ENCODE assay signal across 15 cellular contexts in the genomic region with DNA sequence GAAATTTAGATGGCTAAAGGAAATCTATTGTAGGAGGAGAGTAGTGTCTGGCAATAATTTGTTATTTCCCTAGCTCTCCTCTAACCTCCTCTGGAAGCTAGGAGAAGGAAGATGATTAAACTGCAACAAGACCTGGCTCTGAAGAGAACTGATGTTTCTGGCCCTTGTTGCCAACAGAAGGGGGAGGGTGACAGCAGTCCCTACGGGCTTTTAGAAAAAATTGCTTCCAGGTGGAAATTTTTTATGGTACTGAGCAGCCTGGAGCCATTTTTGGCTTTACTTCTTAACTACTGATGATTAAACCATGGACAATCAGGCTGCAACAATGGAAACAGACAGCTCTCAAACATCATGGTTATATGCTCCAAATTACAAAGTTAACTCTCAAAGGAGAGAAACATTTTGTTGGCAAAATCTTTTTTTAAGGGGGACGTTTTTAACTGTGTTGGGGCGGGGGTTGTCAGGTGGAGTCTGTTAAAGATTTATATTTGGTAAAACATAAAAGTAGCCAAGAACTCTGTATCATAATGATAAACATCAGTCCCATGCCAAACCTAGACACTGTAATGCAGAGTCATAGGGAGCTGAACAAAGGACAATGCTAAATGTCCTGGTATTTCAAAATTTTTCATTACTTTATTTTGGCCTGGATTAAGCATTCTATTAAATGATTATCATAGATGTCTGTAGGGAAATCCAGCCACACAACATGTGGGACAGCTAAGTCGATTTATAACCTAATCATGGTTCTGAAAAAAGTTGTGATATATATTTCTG.
DNase-seq lines count a peak whose midpoint lies in the region; ATAC-seq and TF ChIP-seq lines count a peak whose summit lies in the region.
"Had no signal": no experiment of that assay in that cellular context is flagged by ENCODE, and none has a peak within 500 bp of the region (broad histone marks: within the 10 kb centered on the region; RNA-seq: fewer than 3 reads in every experiment).

No MANE protein-coding gene starts in this region.

- H3K36me3 Mint-ChIP-seq in activated naive CD4-positive, alpha-beta T cell treated with anti-CD3 and anti-CD28 coated beads, Interleukin-2, amount 50 U/mL, for 72 hours, result peaks cover 0 to 7% of the 10 kb centered on the region in 2 donors

- TF ChIP-seq CTCF in AG09309 (IDR thresholded peaks at IDR 0.05; ENCODE audit: control insufficient read depth, insufficient read depth, low read depth, low read length, missing control alignments), result no peak
- no peak for TF ChIP-seq CTCF in SK-N-SH (IDR thresholded peaks at IDR 0.05)
- TF ChIP-seq CTCF in fibroblast of villous mesenchyme (IDR thresholded peaks at IDR 0.05; ENCODE audit: insufficient read depth, low read depth, low read length), result no peak

- H3K27me3 ChIP-seq in HAP-1 (ENCODE audit: low read depth), result no peaks in the 10 kb centered on the region
- H3K27me3 ChIP-seq in SK-N-SH (ENCODE audit: insufficient read depth), result no peaks in the 10 kb centered on the region
- H3K27me3 ChIP-seq: gastroesophageal sphincter, stomach had no signal

- no peaks in the 10 kb centered on the region for H4K20me1 ChIP-seq in SK-N-SH (ENCODE audit: insufficient read depth)

- H3K4me3 ChIP-seq in AG09309 (ENCODE audit: control insufficient read depth, low read depth, low read length) (no peak overlapping the region), HAP-1 (no peak overlapping the region), SK-N-SH (ENCODE audit: low read depth in 2 of 2, low read length in 1 of 2) (no peak overlapping the region), fibroblast of villous mesenchyme (ENCODE audit: low read depth, low read length) (no peak overlapping the region)
- H3K4me3 ChIP-seq: gastroesophageal sphincter, stomach had no signal

- no peak overlapping the region for H2AFZ ChIP-seq in SK-N-SH (ENCODE audit: low read depth)

- no peaks in the 10 kb centered on the region for H3F3A ChIP-seq in SK-N-SH (replicated peaks; ENCODE audit: insufficient read depth)

- no peak overlapping the region for H3K27ac Mint-ChIP-seq in activated naive CD4-positive, alpha-beta T cell treated with anti-CD3 and anti-CD28 coated beads, Interleukin-2, amount 50 U/mL, for 72 hours
- H3K27ac Mint-ChIP-seq: activated naive CD8-positive, alpha-beta T cell had no signal

- no peak overlapping the region for H3K9ac ChIP-seq in SK-N-SH

- no peak overlapping the region for H3K4me2 ChIP-seq in SK-N-SH

- H3K27ac ChIP-seq in SK-N-SH (ENCODE audit: low read depth in 2 of 2, low read length in 1 of 2), result no peak overlapping the region
- H3K27ac ChIP-seq: C4-2B, gastroesophageal sphincter, stomach had no signal

- H3K4me1 ChIP-seq in HAP-1 (peaks cover 24% of the 10 kb centered on the region), SK-N-SH (ENCODE audit: control insufficient read depth in 1 of 2, insufficient read depth in 2 of 2, low read depth in 1 of 2, low read length in 1 of 2) (no peaks in the 10 kb centered on the region; a peak in 2 of 4 replicates)

- no peaks in the 10 kb centered on the region for H3K36me3 ChIP-seq in HAP-1 (replicated peaks)
- peaks cover 0 to 10% of the 10 kb centered on the region in 2 experiments for H3K36me3 ChIP-seq in SK-N-SH (replicated peaks in 1 of 2; ENCODE audit: control insufficient read depth in 1 of 2, insufficient read depth in 2 of 2, low read length in 1 of 2)

- POLR2A ChIA-PET in SK-N-SH (lab: Yijun Ruan, JAX), result no interaction called here

- no peaks in the 10 kb centered on the region for H3K9me2 ChIP-seq in SK-N-SH

- H3K79me2 ChIP-seq in SK-N-SH (ENCODE audit: insufficient read depth), result no peaks in the 10 kb centered on the region

- no peaks in the 10 kb centered on the region for H3K9me3 ChIP-seq in HAP-1
- no peaks in the 10 kb centered on the region for H3K9me3 ChIP-seq in SK-N-SH
- H3K9me3 ChIP-seq: gastroesophageal sphincter, stomach had no signal

- DNase-seq in AG09309 (ENCODE audit: low read depth) (peak; percentile 51), HAP-1 (ENCODE audit: low spot score in 2 of 2) (peak; percentile 16 to 45), SK-N-SH (no peak), fibroblast of villous mesenchyme (ENCODE audit: low read depth) (peak; percentile 20), left lobe of liver (ENCODE audit: low spot score) (no peak)
- DNase-seq in activated naive CD4-positive, alpha-beta T cell treated with anti-CD3 and anti-CD28 coated beads, Interleukin-2, amount 50 U/mL, for 72 hours (ENCODE audit: low spot score in 2 of 2), result no peak
- DNase-seq: left colon, NCI-H774, SHP77 treated with DMSO at 0.1 percent for 48 hours, stomach had no signal

- in situ Hi-C loops in HAP-1 (cut with MboI; ENCODE audit: low sequenced_read_pairs), result no loop called here

- CTCF ChIA-PET in SK-N-SH (lab: Yijun Ruan, JAX), result interaction anchor here (1.0 to 1.5 kb wide), 4 partner anchors 10 to 106 kb away, joined by 3 to 9 read pairs (median 4); no protein-coding TSS in a partner anchor

- TF ChIP-seq RAD21 in SK-N-SH (IDR thresholded peaks at IDR 0.05; ENCODE audit: low read length), result no peak

- no peaks in the 10 kb centered on the region for H3K9me3 Mint-ChIP-seq in activated naive CD4-positive, alpha-beta T cell treated with anti-CD3 and anti-CD28 coated beads, Interleukin-2, amount 50 U/mL, for 72 hours

- 44% methylated on average over 4 of the region's 4 CpGs for WGBS in SK-N-SH (ENCODE audit: low lambda C conversion rate)

- ATAC-seq in left lobe of liver (no peak), HG03196 (IDR thresholded peaks at IDR 0.05; ENCODE audit: unreplicated experiment) (no peak), HG03378 (IDR thresholded peaks at IDR 0.05; ENCODE audit: unreplicated experiment) (no peak)
- ATAC-seq in activated naive CD4-positive, alpha-beta T cell treated with anti-CD3 and anti-CD28 coated beads, Interleukin-2, amount 50 U/mL, for 72 hours, result no peak
- ATAC-seq: gastroesophageal sphincter had no signal

- no peak for TF ChIP-seq EP300 in SK-N-SH (IDR thresholded peaks at IDR 0.05; ENCODE audit: borderline replicate concordance in 1 of 2, low read depth in 1 of 2, low read length in 1 of 2)

TF ChIP-seq in SK-N-SH, 30 proteins besides CTCF, POLR2A, EP300 and RAD21:
- TF ChIP-seq NFIC (IDR thresholded peaks at IDR 0.05; ENCODE audit: borderline replicate concordance) (no peak), TCF12 (IDR thresholded peaks at IDR 0.05) (peak; percentile 7; the same call in 1 of the 2 replicates), JUND (IDR thresholded peaks at IDR 0.05) (no peak), TEAD4 (IDR thresholded peaks at IDR 0.05; ENCODE audit: borderline replicate concordance, insufficient read depth) (no peak), CHD2 (IDR thresholded peaks at IDR 0.05; ENCODE audit: low read length, partially characterized antibody) (no peak), MXI1 (IDR thresholded peaks at IDR 0.05; ENCODE audit: low read depth, low read length) (no peak)
- TF ChIP-seq, protein P1, sequence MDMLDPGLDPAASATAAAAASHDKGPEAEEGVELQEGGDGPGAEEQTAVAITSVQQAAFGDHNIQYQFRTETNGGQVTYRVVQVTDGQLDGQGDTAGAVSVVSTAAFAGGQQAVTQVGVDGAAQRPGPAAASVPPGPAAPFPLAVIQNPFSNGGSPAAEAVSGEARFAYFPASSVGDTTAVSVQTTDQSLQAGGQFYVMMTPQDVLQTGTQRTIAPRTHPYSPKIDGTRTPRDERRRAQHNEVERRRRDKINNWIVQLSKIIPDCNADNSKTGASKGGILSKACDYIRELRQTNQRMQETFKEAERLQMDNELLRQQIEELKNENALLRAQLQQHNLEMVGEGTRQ (IDR thresholded peaks at IDR 0.05; ENCODE audit: borderline replicate concordance, low read depth, low read length), result no peak

Comparison
In these comparisons a context has a peak if more than half of its experiments do, and no peak if none do; other contexts are left out.
1. DNase-seq: peak in AG09309 (single experiment), HAP-1 (2 of 2) and fibroblast of villous mesenchyme (single experiment); none in SK-N-SH (single experiment), left lobe of liver (single experiment) and activated naive CD4-positive, alpha-beta T cell treated with anti-CD3 and anti-CD28 coated beads, Interleukin-2, amount 50 U/mL, for 72 hours (0 of 2).